In genomic region chr14:34875031-34875922, GRCh38 we compare ENCODE assay signal across 1 cellular context.
TF ChIP-seq lines count a peak whose summit lies in the region.

Gene BAZ1A, minus strand, starts transcription at chr14:34875360. Its CDS starts 756 bp downstream, at chr14:34874604.

TF ChIP-seq in HepG2, 621 proteins besides CTCF, POLR2A, EP300 and RAD21 (continued from another document and continues in another):
- TF ChIP-seq CEBPZ (IDR thresholded peaks at IDR 0.05; ENCODE audit: low read length), result no peak
- peak; percentile 87; the same call in 1 of the 2 replicates for TF ChIP-seq ARNT2 (CRISPR knock-in tag; IDR thresholded peaks at IDR 0.05; ENCODE audit: low read depth)
- no peak for TF ChIP-seq ZNF382 (CRISPR knock-in tag; IDR thresholded peaks at IDR 0.05; ENCODE audit: borderline replicate concordance)
- TF ChIP-seq ZSCAN20 (CRISPR knock-in tag; IDR thresholded peaks at IDR 0.05; ENCODE audit: borderline replicate concordance), result peak; percentile 73
- no peak for TF ChIP-seq MAFG (CRISPR knock-in tag; IDR thresholded peaks at IDR 0.05)
- no peak for TF ChIP-seq ZFAT (CRISPR knock-in tag; conservative IDR thresholded peaks at IDR 0.05)
- TF ChIP-seq PCBP1 (IDR thresholded peaks at IDR 0.05; ENCODE audit: borderline replicate concordance, low read depth, low read length), result no peak
- TF ChIP-seq ZNF75D (CRISPR knock-in tag; IDR thresholded peaks at IDR 0.05; ENCODE audit: borderline replicate concordance), result 0 out of 2 replicates have a peak, but pooled peaks have one; percentile 76
- TF ChIP-seq MED8 (CRISPR knock-in tag; IDR thresholded peaks at IDR 0.05; ENCODE audit: insufficient replicate concordance), result peak; percentile 90
- peak; percentile 27; the same call in 1 of the 2 replicates for TF ChIP-seq SOX13 (IDR thresholded peaks at IDR 0.05)
- peak in 1 of 2 experiments; percentile 42; a peak in 1 of 4 replicates for TF ChIP-seq SOX13 (CRISPR knock-in tag; conservative IDR thresholded peaks at IDR 0.05 in 1 of 2, IDR thresholded peaks at IDR 0.05 in 1 of 2)
- TF ChIP-seq ZNF326 (CRISPR knock-in tag; IDR thresholded peaks at IDR 0.05; ENCODE audit: borderline replicate concordance), result no peak
- peak; percentile 78 for TF ChIP-seq NCOA2 (CRISPR knock-in tag; IDR thresholded peaks at IDR 0.05)
- no peak for TF ChIP-seq CSRNP2 (CRISPR knock-in tag; conservative IDR thresholded peaks at IDR 0.05; ENCODE audit: low read depth)
- no peak; the same call in 1 of the 2 replicates for TF ChIP-seq BATF2 (CRISPR knock-in tag; IDR thresholded peaks at IDR 0.05)
- TF ChIP-seq KAT7 (CRISPR knock-in tag; IDR thresholded peaks at IDR 0.05; ENCODE audit: borderline replicate concordance), result peak; percentile 97
- peak; percentile 77; the same call in 1 of the 2 replicates for TF ChIP-seq ZNF773 (CRISPR knock-in tag; IDR thresholded peaks at IDR 0.05; ENCODE audit: borderline replicate concordance)
- peak; percentile 80 for TF ChIP-seq GATA4 (IDR thresholded peaks at IDR 0.05; ENCODE audit: borderline replicate concordance, low read depth)
- TF ChIP-seq ZNF260 (CRISPR knock-in tag; IDR thresholded peaks at IDR 0.05; ENCODE audit: borderline replicate concordance, low read depth), result no peak
- TF ChIP-seq ZNF33B (CRISPR knock-in tag; IDR thresholded peaks at IDR 0.05), result no peak
- TF ChIP-seq ZNF740 (CRISPR knock-in tag; IDR thresholded peaks at IDR 0.05), result no peak
- peak; percentile 29; the same call in 1 of the 2 replicates for TF ChIP-seq ZBTB3 (CRISPR knock-in tag; IDR thresholded peaks at IDR 0.05; ENCODE audit: borderline replicate concordance, low read depth)
- TF ChIP-seq ZNF280B (CRISPR knock-in tag; IDR thresholded peaks at IDR 0.05; ENCODE audit: borderline replicate concordance), result peak; percentile 95
- peak; percentile 37 for TF ChIP-seq PATZ1 (CRISPR knock-in tag; IDR thresholded peaks at IDR 0.05)
- TF ChIP-seq EED (CRISPR knock-in tag; IDR thresholded peaks at IDR 0.05), result no peak
- no peak; the same call in 1 of the 2 replicates for TF ChIP-seq NKX3-1 (CRISPR knock-in tag; IDR thresholded peaks at IDR 0.05)
- peak; percentile 82 for TF ChIP-seq YEATS2 (CRISPR knock-in tag; IDR thresholded peaks at IDR 0.05; ENCODE audit: borderline replicate concordance)
- peak; percentile 22; the same call in 1 of the 2 replicates for TF ChIP-seq KLF12 (CRISPR knock-in tag; IDR thresholded peaks at IDR 0.05; ENCODE audit: borderline replicate concordance)
- no peak; the same call in 1 of the 2 replicates for TF ChIP-seq MLXIP (CRISPR knock-in tag; IDR thresholded peaks at IDR 0.05; ENCODE audit: borderline replicate concordance)
- TF ChIP-seq ZFP36L2 (CRISPR knock-in tag; IDR thresholded peaks at IDR 0.05), result peak; percentile 91
- TF ChIP-seq DRAP1 (CRISPR knock-in tag; IDR thresholded peaks at IDR 0.05), result peak; percentile 96
- peak; percentile 75 for TF ChIP-seq ZNF768 (CRISPR knock-in tag; IDR thresholded peaks at IDR 0.05)
- peak; percentile 95; the same call in 1 of the 2 replicates for TF ChIP-seq HES4 (CRISPR knock-in tag; IDR thresholded peaks at IDR 0.05; ENCODE audit: borderline replicate concordance)
- peak; percentile 88 for TF ChIP-seq ZNF576 (CRISPR knock-in tag; IDR thresholded peaks at IDR 0.05)
- no peak for TF ChIP-seq GMEB1 (CRISPR knock-in tag; IDR thresholded peaks at IDR 0.05; ENCODE audit: borderline replicate concordance)
- no peak for TF ChIP-seq SIN3B (IDR thresholded peaks at IDR 0.05; ENCODE audit: low read length)
- TF ChIP-seq ZNF451 (CRISPR knock-in tag; IDR thresholded peaks at IDR 0.05), result 0 out of 2 replicates have a peak, but pooled peaks have one; percentile 49
- 0 out of 2 replicates have a peak, but pooled peaks have one; percentile 13 for TF ChIP-seq FOXM1 (CRISPR knock-in tag; IDR thresholded peaks at IDR 0.05)
- peak; percentile 38; the same call in 1 of the 2 replicates for TF ChIP-seq RARA (CRISPR knock-in tag; IDR thresholded peaks at IDR 0.05)
- TF ChIP-seq TBX2 (CRISPR knock-in tag; IDR thresholded peaks at IDR 0.05; ENCODE audit: borderline replicate concordance), result peak; percentile 50
- TF ChIP-seq ZNF547 (CRISPR knock-in tag; IDR thresholded peaks at IDR 0.05), result no peak; the same call in 1 of the 2 replicates
- TF ChIP-seq SUZ12 (IDR thresholded peaks at IDR 0.05; ENCODE audit: low read depth, low read length), result no peak
- TF ChIP-seq HOXA3 (CRISPR knock-in tag; IDR thresholded peaks at IDR 0.05), result peak; percentile 80
- no peak for TF ChIP-seq TMF1 (CRISPR knock-in tag; IDR thresholded peaks at IDR 0.05; ENCODE audit: low read depth)
- peak; percentile 93 for TF ChIP-seq ZBTB7B (CRISPR knock-in tag; IDR thresholded peaks at IDR 0.05)
- no peak; the same call in 1 of the 2 replicates for TF ChIP-seq BRD4 (CRISPR knock-in tag; IDR thresholded peaks at IDR 0.05)
- peak; percentile 76 for TF ChIP-seq GABPB1 (CRISPR knock-in tag; IDR thresholded peaks at IDR 0.05)
- TF ChIP-seq HDAC6 (IDR thresholded peaks at IDR 0.05; ENCODE audit: low read depth, low read length), result no peak
- TF ChIP-seq TBL1XR1 (IDR thresholded peaks at IDR 0.05; ENCODE audit: borderline replicate concordance, low read length, partially characterized antibody), result no peak
- TF ChIP-seq ZNF432 (CRISPR knock-in tag; IDR thresholded peaks at IDR 0.05; ENCODE audit: borderline replicate concordance), result no peak
- TF ChIP-seq ZNF256 (CRISPR knock-in tag; conservative IDR thresholded peaks at IDR 0.05), result no peak
- 0 out of 2 replicates have a peak, but pooled peaks have one; percentile 27 for TF ChIP-seq DPF2 (CRISPR knock-in tag; IDR thresholded peaks at IDR 0.05; ENCODE audit: borderline replicate concordance, low read depth)
- no peak for TF ChIP-seq BHLHE40 (IDR thresholded peaks at IDR 0.05; ENCODE audit: low read length)
